Comparison of ENCODE assay signal across 1 cellular context in genomic region chr15:95326689-95327525, GRCh38.
TF ChIP-seq lines count a peak whose summit lies in the region.

No MANE protein-coding gene starts in this region.

TF ChIP-seq in WTC11, 78 proteins besides CTCF, POLR2A, EP300 and RAD21 (continued from another document):
- TF ChIP-seq ESRRA (CRISPR knock-in tag; IDR thresholded peaks at IDR 0.05; ENCODE audit: borderline replicate concordance): peak; percentile 71; the same call in 1 of the 2 replicates
- TF ChIP-seq SMAD3 (CRISPR knock-in tag; IDR thresholded peaks at IDR 0.05; ENCODE audit: borderline replicate concordance): no peak
